Comparison of ENCODE assay signal across 16 cellular contexts in the genomic region with DNA sequence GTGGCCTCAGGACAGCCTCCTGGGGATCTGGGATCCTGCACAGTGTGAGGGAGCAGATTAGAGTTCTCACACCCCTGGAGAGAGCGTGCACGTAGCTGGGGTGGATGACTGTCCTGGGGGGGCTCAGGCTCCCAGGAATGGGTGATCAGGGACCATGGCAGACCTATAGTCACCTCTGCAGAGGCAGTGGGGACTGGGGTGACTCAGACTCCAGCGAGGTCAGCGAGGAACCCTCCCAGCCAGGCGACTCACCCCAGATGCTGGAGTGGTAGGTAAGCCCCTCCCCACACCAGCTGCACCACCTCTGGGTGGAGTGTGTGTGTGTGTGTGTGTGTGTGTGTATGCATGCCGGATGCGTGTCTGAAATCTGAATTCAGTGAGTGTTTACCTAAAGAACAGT. TPM values are rescaled to one million over a fixed set of nuclear protein-coding genes. Genes with fewer than 3 reads are reported as not detected.
DNase-seq lines count a peak whose midpoint lies in the region; ATAC-seq, FAIRE-seq and TF ChIP-seq lines count a peak whose summit lies in the region.
"Had no signal": no experiment of that assay in that cellular context is flagged by ENCODE, and none has a peak within 500 bp of the region (broad histone marks: within the 10 kb centered on the region; RNA-seq: fewer than 3 reads in every experiment).

No MANE protein-coding gene starts in this region.

- H3K4me3 Mint-ChIP-seq in activated T-helper 17 cell treated with anti-CD3 and anti-CD28 coated beads, Interleukin-2, amount 50 U/mL, for 72 hours: no peak overlapping the region
- H3K4me3 Mint-ChIP-seq: activated CD4-positive, alpha-beta T cell treated with anti-CD3 and anti-CD28 coated beads, Interleukin-2, amount 10 ng/mL, durations not matched to agents 7 days and 5 days had no signal

- H3K27ac ChIP-seq in pancreas: no peak overlapping the region
- no peak overlapping the region for H3K27ac ChIP-seq in A673 (ENCODE audit: low read depth, low read length, poor library complexity, severe bottlenecking)
- H3K27ac ChIP-seq: heart right ventricle had no signal

- no peak overlapping the region for H3K27ac Mint-ChIP-seq in activated T-helper 17 cell treated with anti-CD3 and anti-CD28 coated beads, Interleukin-2, amount 50 U/mL, for 72 hours
- H3K27ac Mint-ChIP-seq: activated CD4-positive, alpha-beta T cell treated with anti-CD3 and anti-CD28 coated beads, Interleukin-2, amount 10 ng/mL, durations not matched to agents 7 days and 5 days; progenitor cell of endocrine pancreas had no signal

- no peaks in the 10 kb centered on the region for H3K9me3 ChIP-seq in pancreas
- no peaks in the 10 kb centered on the region for H3K9me3 ChIP-seq in A673 (ENCODE audit: low read depth, low read length, poor library complexity, severe bottlenecking)
- H3K9me3 ChIP-seq: heart right ventricle had no signal

- peak; percentile 29 for ATAC-seq in activated T-helper 17 cell treated with anti-CD3 and anti-CD28 coated beads, Interleukin-2, amount 50 U/mL, for 72 hours (replicated peaks)
- ATAC-seq in pancreas: no peak
- ATAC-seq in HG02970 (IDR thresholded peaks at IDR 0.05; ENCODE audit: low FRiP score, unreplicated experiment): no peak
- ATAC-seq: Right ventricle myocardium inferior had no signal

- no peak overlapping the region for H3K4me3 ChIP-seq in pancreas
- no peak overlapping the region for H3K4me3 ChIP-seq in A673 (ENCODE audit: low read depth, low read length, poor library complexity, severe bottlenecking)
- H3K4me3 ChIP-seq: heart right ventricle had no signal

- DNase-seq in stimulated activated CD4-positive, alpha-beta T cell treated with anti-CD3 and anti-CD28 coated beads, Interleukin-1b, Interleukin-23, amount 100 ng/mL, for 48 hours: peak; percentile 61
- DNase-seq in stimulated activated CD4-positive, alpha-beta T cell treated with anti-CD3 and anti-CD28 coated beads, Interleukin-2, amount 100 ng/mL, for 24 hours: no peak
- DNase-seq in M059J (ENCODE audit: low read depth) (peak; percentile 68), pancreas (no peak), hippocampal formation (lab: John Stamatoyannopoulos, UW) (no peak), A673 (ENCODE audit: low spot score) (no peak)
- DNase-seq: activated CD4-positive, alpha-beta T cell treated with anti-CD3 and anti-CD28 coated beads, Interleukin-2, amount 10 ng/mL, durations not matched to agents 7 days and 5 days; amygdala; effector CD4-positive, alpha-beta T cell; heart right ventricle; NCI-H1694; trophoblast cell had no signal

- POLR2A ChIA-PET in A673 (lab: Charles Lee; ENCODE audit: low non-redundant PET): interaction anchor here (0.7 kb wide), 1 partner anchor 341 kb away, joined by 7 read pairs; no protein-coding TSS in a partner anchor

- FAIRE-seq in pancreas (lab: Jason Lieb, UNC): no peak

- intact Hi-C loops in pancreas (cut with DNase I): no loop called here
- intact Hi-C loops in A673 (cut with micrococcal nuclease; ENCODE audit: unreplicated experiment): loop anchor here (10.0 kb wide), 1 partner anchor 441 kb away; a partner anchor contains a TSS

- no TSS peak for BruUV-seq in A673 (replicated peaks; lab: Mats Ljungman, UMichigan)

- CTCF ChIA-PET in A673 (lab: Charles Lee): no interaction called here

- H3K36me3 ChIP-seq in pancreas: no peaks in the 10 kb centered on the region
- H3K36me3 ChIP-seq in A673 (ENCODE audit: insufficient read depth, low read length, poor library complexity, severe bottlenecking): no peaks in the 10 kb centered on the region
- H3K36me3 ChIP-seq: heart right ventricle had no signal

- H3K4me1 Mint-ChIP-seq in activated T-helper 17 cell treated with anti-CD3 and anti-CD28 coated beads, Interleukin-2, amount 50 U/mL, for 72 hours: no peaks in the 10 kb centered on the region

- no peak for TF ChIP-seq CTCF in pancreas (IDR thresholded peaks at IDR 0.05)
- no peak for TF ChIP-seq CTCF in A673 (conservative IDR thresholded peaks at IDR 0.05; ENCODE audit: low read depth, low read length)

- H3K27me3 Mint-ChIP-seq in activated T-helper 17 cell treated with anti-CD3 and anti-CD28 coated beads, Interleukin-2, amount 50 U/mL, for 72 hours: peaks cover 13% of the 10 kb centered on the region
- H3K27me3 Mint-ChIP-seq: activated CD4-positive, alpha-beta T cell treated with anti-CD3 and anti-CD28 coated beads, Interleukin-2, amount 10 ng/mL, durations not matched to agents 7 days and 5 days had no signal

- 38 to 41% methylated on average over 7 of the region's 7 CpGs for WGBS in pancreas, 2 donors

- H3K9me3 Mint-ChIP-seq in activated T-helper 17 cell treated with anti-CD3 and anti-CD28 coated beads, Interleukin-2, amount 50 U/mL, for 72 hours: no peaks in the 10 kb centered on the region
- H3K9me3 Mint-ChIP-seq: activated CD4-positive, alpha-beta T cell treated with anti-CD3 and anti-CD28 coated beads, Interleukin-2, amount 10 ng/mL, durations not matched to agents 7 days and 5 days had no signal

- H3K27me3 ChIP-seq in pancreas (peaks cover 0 to 23% (median 0%) of the 10 kb centered on the region in 4 donors), A673 (replicated peaks; ENCODE audit: insufficient read depth, low read depth, low read length, poor library complexity) (no peaks in the 10 kb centered on the region)

- no peaks in the 10 kb centered on the region for H3K36me3 Mint-ChIP-seq in activated T-helper 17 cell treated with anti-CD3 and anti-CD28 coated beads, Interleukin-2, amount 50 U/mL, for 72 hours (ENCODE audit: low read depth)

- H3K4me1 ChIP-seq in pancreas (no peaks in the 10 kb centered on the region), A673 (ENCODE audit: insufficient read depth, low read length, poor library complexity, severe bottlenecking) (peaks cover 23% of the 10 kb centered on the region)

RNA-seq across cellular contexts. Expression of a gene that starts 17.3 kb away (rescaled TPM):
- not detected in 2 replicates for total RNA-seq in M059J (2014; rRNA removed; shearing (Covaris generic))
- not detected for total RNA-seq in activated T-helper 17 cell treated with anti-CD3 and anti-CD28 coated beads, Interleukin-2, amount 50 U/mL, for 72 hours
- total RNA-seq in pancreas: not detected
- not detected for polyA plus RNA-seq in pancreas
- total RNA-seq in A673 (2021): not detected in 2 replicates
- total RNA-seq: activated CD4-positive, alpha-beta T cell treated with anti-CD3 and anti-CD28 coated beads, Interleukin-2, amount 10 ng/mL, durations not matched to agents 7 days and 5 days; heart right ventricle; progenitor cell of endocrine pancreas; Right ventricle myocardium inferior had no signal
- polyA plus RNA-seq: heart right ventricle had no signal

Comparison
In these comparisons a context has a peak if more than half of its experiments do, and no peak if none do; other contexts are left out.
1. DNase-seq: peak in stimulated activated CD4-positive, alpha-beta T cell treated with anti-CD3 and anti-CD28 coated beads, Interleukin-1b, Interleukin-23, amount 100 ng/mL, for 48 hours (single experiment) and M059J (single experiment); none in stimulated activated CD4-positive, alpha-beta T cell treated with anti-CD3 and anti-CD28 coated beads, Interleukin-2, amount 100 ng/mL, for 24 hours (0 of 2), pancreas (0 of 6), hippocampal formation (0 of 2) and A673 (single experiment).